ENCODE assay signal across 8 cellular contexts in genomic region chr9:4197548-4197947, GRCh38.
DNase-seq lines count a peak whose midpoint lies in the region; ATAC-seq, FAIRE-seq and TF ChIP-seq lines count a peak whose summit lies in the region.

No MANE protein-coding gene starts in this region.

- FAIRE-seq in A549 (lab: Jason Lieb, UNC) (no peak), RCC 7860 (lab: Jason Lieb, UNC) (no peak)

- peaks cover 4 to 5% (median 4%) of the 10 kb centered on the region in 3 donors for H3K36me3 Mint-ChIP-seq in immature natural killer cell

- TF ChIP-seq CTCF in A549 (IDR thresholded peaks at IDR 0.05) (peak; percentile 12; the same call in 1 of the 3 replicates), GM10248 (IDR thresholded peaks at IDR 0.05; ENCODE audit: control extremely low read depth, extremely low read depth, low read depth, missing control alignments) (peak; percentile 13), foreskin fibroblast (IDR thresholded peaks at IDR 0.05; ENCODE audit: low read depth, low read length) (peak; percentile 24)

- H3K9me3 Mint-ChIP-seq in immature natural killer cell: peaks cover 34 to 68% (median 49%) of the 10 kb centered on the region in 6 donors

- H3K27me3 Mint-ChIP-seq in immature natural killer cell (ENCODE audit: low read depth in 3 of 3): peaks cover 0 to 4% (median 3%) of the 10 kb centered on the region in 3 donors

- peak in 1 of 2 experiments; percentile 55 for DNase-seq in A549 (ENCODE audit: low read depth in 1 of 2, low spot score in 1 of 2)
- DNase-seq in GM10248 (ENCODE audit: extremely low spot score): no peak
- DNase-seq in RCC 7860 (ENCODE audit: low spot score): peak; percentile 11
- no peak for DNase-seq in foreskin fibroblast
- DNase-seq in germinal center (ENCODE audit: low spot score): no peak
- no peak for DNase-seq in immature natural killer cell

- H3K4me3 Mint-ChIP-seq in immature natural killer cell: no peak overlapping the region

- 69% methylated on average over 6 of the region's 6 CpGs for WGBS in A549 (ENCODE audit: missing lambda C conversion rate)

- no peak overlapping the region for H3K4me2 ChIP-seq in A549

- H3K27ac Mint-ChIP-seq in immature natural killer cell: no peak overlapping the region

- TF ChIP-seq POLR2A in A549 (IDR thresholded peaks at IDR 0.05; ENCODE audit: low read length): no peak

- POLR2A ChIA-PET in A549 (lab: Yijun Ruan, JAX): no interaction called here
- POLR2A ChIA-PET in GM10248 (lab: Yijun Ruan, JAX): no interaction called here

- H3K27ac ChIP-seq in A549: no peak overlapping the region

- no peaks in the 10 kb centered on the region for H3K4me1 Mint-ChIP-seq in immature natural killer cell

- TF ChIP-seq EP300 in A549 (IDR thresholded peaks at IDR 0.05): no peak

- TF ChIP-seq RAD21 in A549 (conservative IDR thresholded peaks at IDR 0.05 in 1 of 2, IDR thresholded peaks at IDR 0.05 in 1 of 2): peak in 1 of 2 experiments; percentile 51; a peak in 2 of 5 replicates

- H3K9me3 ChIP-seq in A549: peaks cover 46% of the 10 kb centered on the region

- H3K4me3 ChIP-seq in A549: no peak overlapping the region
- no peak overlapping the region for H3K4me3 ChIP-seq in foreskin fibroblast (ENCODE audit: low read depth in 1 of 2, low read length in 2 of 2)

- CTCF ChIA-PET in A549 (lab: Yijun Ruan, JAX): interaction anchor here (0.7 to 0.8 kb wide), 2 partner anchors 10 to 80 kb away, joined by 3 to 4 read pairs; no protein-coding TSS in a partner anchor
- CTCF ChIA-PET in GM10248 (lab: Yijun Ruan, JAX): no interaction called here

- H3K4me1 ChIP-seq in A549: no peaks in the 10 kb centered on the region

- peak in 1 of 2 experiments; percentile 43; a peak in 3 of 6 replicates for ATAC-seq in A549
- ATAC-seq in GM19023 (IDR thresholded peaks at IDR 0.05; ENCODE audit: unreplicated experiment): no peak
- ATAC-seq in GM21528 (IDR thresholded peaks at IDR 0.05; ENCODE audit: low FRiP score, unreplicated experiment): no peak

TF ChIP-seq in A549, 52 proteins besides CTCF, POLR2A, EP300 and RAD21:
- TF ChIP-seq HOXB13 (CRISPR knock-in tag; IDR thresholded peaks at IDR 0.05; ENCODE audit: low read depth) (no peak), RNF2 (IDR thresholded peaks at IDR 0.05; ENCODE audit: borderline replicate concordance, low read depth) (no peak), FOSB (CRISPR knock-in tag; IDR thresholded peaks at IDR 0.05) (no peak), MAFK (IDR thresholded peaks at IDR 0.05; ENCODE audit: partially characterized antibody) (no peak), JUN (IDR thresholded peaks at IDR 0.05) (no peak), BHLHE40 (IDR thresholded peaks at IDR 0.05; ENCODE audit: low read depth, low read length) (no peak), POLR2AphosphoS2 (conservative IDR thresholded peaks at IDR 0.05; ENCODE audit: low read length) (no peak), ESRRA (IDR thresholded peaks at IDR 0.05; ENCODE audit: borderline replicate concordance, low read length) (no peak), HMGXB4 (CRISPR knock-in tag; IDR thresholded peaks at IDR 0.05; ENCODE audit: borderline replicate concordance) (no peak)
